In genomic region chr12:50283230-50283923, GRCh38 we compare ENCODE assay signal across 8 cellular contexts. TPM values are rescaled to one million over a fixed set of nuclear protein-coding genes. Genes with fewer than 3 reads are reported as not detected.
DNase-seq lines count a peak whose midpoint lies in the region; ATAC-seq and TF ChIP-seq lines count a peak whose summit lies in the region.

TSS of gene LIMA1 (minus strand) at chr12:50283520. CDS start at chr12:50248751, 34,769 bp downstream.

- H3K27me3 Mint-ChIP-seq in chondrocyte (ENCODE audit: low read depth) = no peaks in the 10 kb centered on the region

- H3K36me3 ChIP-seq in kidney epithelial cell (ENCODE audit: control insufficient read depth, insufficient read depth, low read length) = no peaks in the 10 kb centered on the region

- no peaks in the 10 kb centered on the region for H3K27me3 ChIP-seq in kidney epithelial cell (ENCODE audit: control insufficient read depth, insufficient read depth, low read length)

- H3K4me3 ChIP-seq in AG09309 (ENCODE audit: control insufficient read depth, low read depth, low read length) (peak within 1 kb of the TSS; percentile 93), kidney epithelial cell (ENCODE audit: low read depth, low read length) (peak within 1 kb of the TSS; percentile 97)

- no peaks in the 10 kb centered on the region for H3K36me3 Mint-ChIP-seq in chondrocyte (ENCODE audit: low read depth)

- peak within 1 kb of the TSS; percentile 90 for H3K27ac Mint-ChIP-seq in chondrocyte (ENCODE audit: unreplicated experiment)

- peak; percentile 87 for ATAC-seq in GM19043 (IDR thresholded peaks at IDR 0.05; ENCODE audit: low read depth, unreplicated experiment)
- peak; percentile 93 for ATAC-seq in HG03354 (IDR thresholded peaks at IDR 0.05; ENCODE audit: poor library complexity, severe bottlenecking, unreplicated experiment)

- no peak for TF ChIP-seq CTCF in AG09309 (IDR thresholded peaks at IDR 0.05; ENCODE audit: control insufficient read depth, insufficient read depth, low read depth, low read length, missing control alignments)
- peak; percentile 11 for TF ChIP-seq CTCF in chondrocyte (IDR thresholded peaks at IDR 0.05)
- no peak for TF ChIP-seq CTCF in kidney epithelial cell (IDR thresholded peaks at IDR 0.05; ENCODE audit: insufficient read depth, low read length, poor library complexity, severe bottlenecking)

- no peaks in the 10 kb centered on the region for H3K9me3 Mint-ChIP-seq in chondrocyte (ENCODE audit: low read depth)

- DNase-seq in AG09309 (ENCODE audit: low read depth) (no peak), NCI-H460 (ENCODE audit: extremely low read depth, low read depth) (peak; percentile 75), chondrocyte (ENCODE audit: low spot score) (peak; percentile 96), kidney epithelial cell (ENCODE audit: low read depth) (peak; percentile 41)
- DNase-seq in activated CD4-positive, alpha-beta T cell treated with anti-CD3 and anti-CD28 coated beads for 24 hours (ENCODE audit: low read depth in 2 of 2) = peak; percentile 85 to 88
- DNase-seq in stimulated activated CD4-positive, alpha-beta T cell treated with anti-CD3 and anti-CD28 coated beads, Interleukin-15, amount 100 ng/mL, for 48 hours (ENCODE audit: low read depth in 2 of 2) = peak; percentile 88 to 93

- H3K4me1 Mint-ChIP-seq in chondrocyte (ENCODE audit: low read depth) = peaks cover 17% of the 10 kb centered on the region

- peak within 1 kb of the TSS; percentile 92 for H3K4me3 Mint-ChIP-seq in chondrocyte (ENCODE audit: unreplicated experiment)

RNA-seq across cellular contexts. Expression of gene LIMA1, which starts in this region (rescaled TPM):
- 39.3 and 40.9 TPM in 2 replicates for total RNA-seq in NCI-H460 (2014; rRNA removed; shearing (Covaris generic))
- 20.8 and 39.1 TPM in 2 replicates for polyA plus RNA-seq in NCI-H460 (2014; cell fraction: nucleus; rRNA removed)
- 90.3 to 120 TPM (median 114 TPM) in 3 replicates for total RNA-seq in chondrocyte
- total RNA-seq in kidney epithelial cell = 89.0 and 96.0 TPM in 2 replicates
